In the genomic region with DNA sequence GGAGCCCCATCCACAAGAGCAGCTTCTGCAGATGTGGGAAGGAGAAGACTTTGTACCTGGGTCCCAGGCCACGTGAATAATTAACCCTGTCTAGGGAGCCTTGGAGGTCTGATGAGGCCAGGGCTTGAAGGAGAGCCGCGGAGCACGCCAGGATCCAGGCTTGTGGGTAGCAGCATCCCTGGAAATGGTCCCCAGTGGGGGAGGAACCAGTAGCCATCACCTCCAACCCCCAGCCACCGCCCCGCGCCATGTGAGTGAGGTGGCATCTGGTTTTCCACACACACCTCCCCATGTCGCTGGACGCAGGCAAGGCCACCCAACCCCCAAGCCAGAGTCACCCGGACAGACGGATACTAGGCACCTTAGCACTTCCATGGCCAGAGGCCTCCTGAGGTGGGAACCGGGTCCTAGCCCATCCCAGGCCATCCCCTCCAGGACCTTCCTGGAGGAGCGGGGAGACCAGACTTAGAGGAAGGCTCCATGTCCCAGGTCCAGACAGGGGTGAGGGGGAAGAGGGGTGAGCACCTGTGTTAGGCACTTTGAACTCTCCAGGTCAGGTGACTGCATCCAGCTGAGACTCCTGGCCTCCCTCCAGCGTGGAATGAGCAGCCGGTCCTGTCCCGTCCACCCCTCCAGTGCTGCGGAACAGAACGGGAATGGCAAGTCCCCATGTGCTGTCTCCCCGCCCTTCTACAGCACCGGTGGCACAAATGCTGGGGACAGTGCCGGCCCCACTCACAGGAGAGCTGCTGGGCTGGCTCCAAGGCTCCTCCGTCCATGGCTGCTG, we compare ENCODE assay signal across 13 cellular contexts.
"Had no signal": no experiment of that assay in that cellular context is flagged by ENCODE, and none has a peak within 500 bp of the region (broad histone marks: within the 10 kb centered on the region; RNA-seq: fewer than 3 reads in every experiment).

No MANE protein-coding gene starts in this region.

- DNase-seq: activated B cell treated with CpG ODN at 0.5 μM for 24 hours; activated T-cell treated with anti-CD3 and anti-CD28 coated beads, Interleukin-2, amount 50 U/mL, for 1 hour; amygdala; esophagus squamous epithelium; foreskin fibroblast; head of caudate nucleus; left ventricle myocardium superior; stimulated activated naive CD8-positive, alpha-beta T cell treated with anti-CD3 and anti-CD28 coated beads, Interleukin-15, Interleukin-2, amounts not matched to agents 100 U/mL and 50 U/mL, for 24 hours had no signal

- ATAC-seq: left ventricle myocardium superior; sciatic nerve; stimulated activated naive CD8-positive, alpha-beta T cell treated with anti-CD3 and anti-CD28 coated beads, Interleukin-15, Interleukin-2, amounts not matched to agents 100 U/mL and 50 U/mL, for 24 hours had no signal

- FAIRE-seq: islet of Langerhans had no signal

- H3K4me3 ChIP-seq: esophagus squamous epithelium, prostate gland, suprapubic skin had no signal

- H3K36me3 ChIP-seq: esophagus squamous epithelium, neutrophil, prostate gland, suprapubic skin had no signal

- H3K27ac ChIP-seq: esophagus squamous epithelium, prostate gland, suprapubic skin had no signal

- H3K9me3 ChIP-seq: esophagus squamous epithelium, neutrophil, prostate gland, suprapubic skin had no signal
